Comparison of ENCODE assay signal across 23 cellular contexts in the genomic region with DNA sequence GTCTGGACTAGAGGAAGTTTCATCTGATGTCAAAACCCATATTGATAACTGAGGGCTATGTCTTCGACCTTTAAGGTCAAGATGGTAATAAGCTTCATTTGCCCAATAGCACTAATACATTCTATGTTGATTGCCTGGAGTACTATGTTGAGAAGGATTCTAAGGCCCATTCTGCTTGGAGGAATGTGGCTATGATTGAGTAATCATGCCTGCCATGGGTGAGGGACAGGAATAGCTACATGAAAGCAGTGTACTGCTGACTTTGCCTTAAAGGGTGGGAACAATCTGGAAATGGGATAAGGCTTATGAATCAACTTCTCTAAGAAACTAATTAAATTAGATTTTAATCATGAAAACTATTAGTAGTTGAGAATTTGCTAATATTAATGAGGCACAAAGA. TPM values are rescaled to one million over a fixed set of nuclear protein-coding genes. Genes with fewer than 3 reads are reported as not detected.
DNase-seq lines count a peak whose midpoint lies in the region; ATAC-seq, FAIRE-seq and TF ChIP-seq lines count a peak whose summit lies in the region.
"Had no signal": no experiment of that assay in that cellular context is flagged by ENCODE, and none has a peak within 500 bp of the region (broad histone marks: within the 10 kb centered on the region; RNA-seq: fewer than 3 reads in every experiment).

No MANE protein-coding gene starts in this region.

- DNase-seq in choroid plexus epithelial cell (ENCODE audit: low read depth) (peak; percentile 83), right cardiac atrium (no peak), sciatic nerve (ENCODE audit: low spot score) (no peak), GM19239 (ENCODE audit: insufficient read length, low spot score) (no peak), retina (no peak), endothelial cell (ENCODE audit: low spot score) (no peak)
- DNase-seq: activated CD4-positive, alpha-beta memory T cell treated with anti-CD3 and anti-CD28 coated beads for 36 hours; activated T-cell treated with anti-CD3 and anti-CD28 coated beads, Interleukin-2, amount 50 U/mL, for 48 hours; glutamatergic neuron; H7; NCI-H2029; NCI-H510A treated with DMSO at 0.1 percent for 48 hours; OCI-M1; pancreas; stimulated activated CD4-positive, alpha-beta T cell treated with anti-CD3 and anti-CD28 coated beads, Interleukin-12 subunit alpha, Interleukin-12 subunit beta, amount 100 ng/mL, for 4 hours; stimulated activated naive CD4-positive, alpha-beta T cell treated with Interleukin-2 at 50 U/mL for 16 hours had no signal

- H3K27me3 Mint-ChIP-seq in endothelial cell (ENCODE audit: unreplicated experiment) = peaks cover 1% of the 10 kb centered on the region
- H3K27me3 Mint-ChIP-seq: activated CD4-positive, alpha-beta memory T cell treated with anti-CD3 and anti-CD28 coated beads for 36 hours; type B pancreatic cell had no signal

- H3K4me1 Mint-ChIP-seq in endothelial cell (ENCODE audit: unreplicated experiment) = no peaks in the 10 kb centered on the region

- H3K4me3 Mint-ChIP-seq in endothelial cell (ENCODE audit: unreplicated experiment) = no peak overlapping the region
- H3K4me3 Mint-ChIP-seq: activated CD4-positive, alpha-beta memory T cell treated with anti-CD3 and anti-CD28 coated beads for 36 hours; type B pancreatic cell had no signal

- H3K4me3 ChIP-seq in choroid plexus epithelial cell (ENCODE audit: low read depth, low read length) (no peak overlapping the region), right cardiac atrium (ENCODE audit: low read length) (no peak overlapping the region)
- H3K4me3 ChIP-seq: BLaER1 treated with 17β-estradiol and CSF1 and Interleukin-3, amounts not matched to agents 10 nM and 100 nM; pancreas had no signal

- no peak overlapping the region for H3K27ac ChIP-seq in right cardiac atrium (ENCODE audit: low read length)
- H3K27ac ChIP-seq: BLaER1 treated with 17β-estradiol and CSF1 and Interleukin-3, amounts not matched to agents 10 nM and 100 nM; pancreas had no signal

- H3K9me3 Mint-ChIP-seq in endothelial cell (ENCODE audit: unreplicated experiment) = no peaks in the 10 kb centered on the region
- H3K9me3 Mint-ChIP-seq: activated CD4-positive, alpha-beta memory T cell treated with anti-CD3 and anti-CD28 coated beads for 36 hours; type B pancreatic cell had no signal

- no peaks in the 10 kb centered on the region for H3K36me3 Mint-ChIP-seq in endothelial cell (ENCODE audit: low read depth, unreplicated experiment)

- intact Hi-C loops in right cardiac atrium (cut with DNase I) (no loop called here), sciatic nerve (cut with DNase I) (no loop called here)

- no peak for TF ChIP-seq EP300 in Ishikawa (IDR thresholded peaks at IDR 0.05; ENCODE audit: borderline replicate concordance)

- no peaks in the 10 kb centered on the region for H3K27me3 ChIP-seq in right cardiac atrium (ENCODE audit: control insufficient read depth, insufficient read depth)
- H3K27me3 ChIP-seq: BLaER1 treated with 17β-estradiol and CSF1 and Interleukin-3, amounts not matched to agents 10 nM and 100 nM; pancreas had no signal

- TF ChIP-seq RAD21 in Ishikawa (IDR thresholded peaks at IDR 0.05; ENCODE audit: low read depth) = no peak

- no peak overlapping the region for H3K27ac Mint-ChIP-seq in endothelial cell (ENCODE audit: unreplicated experiment)
- H3K27ac Mint-ChIP-seq: activated CD4-positive, alpha-beta memory T cell treated with anti-CD3 and anti-CD28 coated beads for 36 hours; type B pancreatic cell had no signal

- WGBS in right cardiac atrium = 67% methylated on average over 1 of the region's 1 CpG

- H3K9me3 ChIP-seq in right cardiac atrium (ENCODE audit: control insufficient read depth, low read length) = no peaks in the 10 kb centered on the region
- H3K9me3 ChIP-seq: BLaER1 treated with 17β-estradiol and CSF1 and Interleukin-3, amounts not matched to agents 10 nM and 100 nM; pancreas had no signal

- TF ChIP-seq CTCF in choroid plexus epithelial cell (conservative IDR thresholded peaks at IDR 0.05; ENCODE audit: low read depth, low read length) (no peak), endothelial cell (IDR thresholded peaks at IDR 0.05; ENCODE audit: unreplicated experiment) (no peak)

- ATAC-seq in right cardiac atrium (peak; percentile 77 to 79), sciatic nerve (peak; percentile 50), GM18511 (IDR thresholded peaks at IDR 0.05; ENCODE audit: unreplicated experiment) (no peak)
- ATAC-seq: pancreas, SK-N-SH treated with all-trans-retinoic acid at 6 μM for 48 hours had no signal

- H3K4me1 ChIP-seq in right cardiac atrium (ENCODE audit: control insufficient read depth, insufficient read depth, low read length) = peaks cover 2% of the 10 kb centered on the region
- H3K4me1 ChIP-seq: pancreas had no signal

- no peak for FAIRE-seq in GM19239 (lab: Jason Lieb, UNC)
- FAIRE-seq: endometrium, keratinocyte, pancreas had no signal

TF ChIP-seq in Ishikawa, 13 proteins besides CTCF, POLR2A, EP300 and RAD21:
- no peak for TF ChIP-seq NFIC (IDR thresholded peaks at IDR 0.05)
- peak; percentile 31; the same call in 1 of the 2 replicates for TF ChIP-seq CEBPB (IDR thresholded peaks at IDR 0.05)
TF ChIP-seq in Ishikawa: peak in this region for 1.

RNA-seq across cellular contexts. Expression of gene NNT, which starts 13.6 kb away (rescaled TPM):
- 100 to 1,000 TPM; 371 to 421 (median 408) TPM for total RNA-seq in right cardiac atrium
- polyA plus RNA-seq in right cardiac atrium = 174 TPM
- 38.1 TPM for total RNA-seq in sciatic nerve
- 21.7 TPM for total RNA-seq in endothelial cell (ENCODE audit: unreplicated experiment)

RNA-seq across cellular contexts. Expression of gene PAIP1, which starts 59.7 kb away (rescaled TPM):
- total RNA-seq in right cardiac atrium (100 to 1,000 TPM in 2 of 4 donors, 10 to 100 TPM in 2; 84.2 to 108 (median 101) TPM), sciatic nerve (64.1 TPM), endothelial cell (ENCODE audit: unreplicated experiment) (92.4 TPM)
- 68.4 TPM for polyA plus RNA-seq in right cardiac atrium
